ENCODE assay signal across 32 cellular contexts in the genomic region with DNA sequence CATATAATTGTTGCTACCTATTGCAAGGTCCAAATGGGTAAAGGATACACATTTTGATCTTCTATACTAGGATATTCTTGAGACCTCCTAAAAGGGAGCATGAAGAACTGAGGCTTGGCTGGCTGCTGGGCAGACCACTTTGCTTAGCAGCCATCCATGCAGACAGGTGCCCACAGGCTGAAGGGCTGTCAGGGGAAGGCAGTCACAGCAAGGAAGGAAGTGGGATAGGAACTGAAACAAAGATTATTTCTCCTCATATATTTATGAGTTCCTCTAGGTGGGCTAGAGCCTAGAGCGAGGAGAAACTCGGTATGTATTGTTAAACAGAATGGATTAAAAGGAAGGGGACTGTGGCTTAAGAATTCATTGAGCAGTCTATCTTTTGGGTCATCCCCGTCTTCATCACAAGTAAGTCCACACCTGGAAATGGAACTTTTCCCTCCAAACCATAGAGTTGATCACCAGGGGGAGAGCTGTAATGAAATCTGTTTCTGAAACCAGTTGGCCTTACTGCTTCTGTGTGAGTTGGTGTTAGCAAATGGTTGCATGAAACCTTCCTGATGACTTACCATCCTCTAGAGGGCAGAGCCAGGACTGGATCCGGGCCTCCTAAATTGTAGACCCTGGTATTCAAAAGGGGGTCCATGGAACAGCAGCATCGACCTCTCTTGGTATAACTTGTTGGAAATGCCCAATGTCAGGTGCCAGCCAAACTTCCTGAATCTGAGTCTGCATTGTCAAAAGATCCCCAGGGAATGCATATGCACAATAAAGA. TPM values are rescaled to one million over a fixed set of nuclear protein-coding genes. Genes with fewer than 3 reads are reported as not detected.
DNase-seq lines count a peak whose midpoint lies in the region; ATAC-seq lines count a peak whose summit lies in the region.
"Had no signal": no experiment of that assay in that cellular context is flagged by ENCODE, and none has a peak within 500 bp of the region (broad histone marks: within the 10 kb centered on the region; RNA-seq: fewer than 3 reads in every experiment).

No MANE protein-coding gene starts in this region.

- peaks cover 39% of the 10 kb centered on the region; the same call in 1 of the 2 replicates for H3K36me3 ChIP-seq in BLaER1
- H3K36me3 ChIP-seq in GM23248 (ENCODE audit: low read depth): no peaks in the 10 kb centered on the region
- H3K36me3 ChIP-seq: gastroesophageal sphincter, MG63, prostate gland, sigmoid colon had no signal

- H3K9me2 ChIP-seq in GM23248 (ENCODE audit: insufficient read depth): no peaks in the 10 kb centered on the region

- H3K9me3 ChIP-seq in BLaER1: peaks cover 13% of the 10 kb centered on the region
- H3K9me3 ChIP-seq in GM23248 (ENCODE audit: low read depth): no peaks in the 10 kb centered on the region
- H3K9me3 ChIP-seq: gastroesophageal sphincter, MG63, prostate gland, sigmoid colon had no signal

- H3K4me1 Mint-ChIP-seq in natural killer cell treated with Interleukin-12 subunit alpha and Interleukin-12 subunit beta and Interleukin-15 and Interleukin-18, amount 100 ng/mL, for 72 hours (ENCODE audit: low read depth in 2 of 2): no peaks in the 10 kb centered on the region
- H3K4me1 Mint-ChIP-seq: activated naive CD8-positive, alpha-beta T cell treated with anti-CD3 and anti-CD28 coated beads, Interleukin-2, amount 50 U/mL, for 24 hours; immature natural killer cell had no signal

- H4K20me1 ChIP-seq in BLaER1: peaks cover 100% of the 10 kb centered on the region
- no peaks in the 10 kb centered on the region for H4K20me1 ChIP-seq in GM23248 (ENCODE audit: insufficient read depth)

- H3K79me2 ChIP-seq in GM23248 (ENCODE audit: insufficient read depth): no peaks in the 10 kb centered on the region

- H3K4me3 Mint-ChIP-seq in natural killer cell treated with Interleukin-12 subunit alpha and Interleukin-12 subunit beta and Interleukin-15 and Interleukin-18, amount 100 ng/mL, for 72 hours: no peak overlapping the region
- H3K4me3 Mint-ChIP-seq: activated naive CD8-positive, alpha-beta T cell treated with anti-CD3 and anti-CD28 coated beads, Interleukin-2, amount 50 U/mL, for 24 hours; CD8-positive, alpha-beta T cell; immature natural killer cell had no signal

- DNase-seq in NOMO-1 treated with DMSO at 0.1 percent for 48 hours (lab: John Stamatoyannopoulos, UW; ENCODE audit: unreplicated experiment): peak; percentile 54
- peak; percentile 31 for DNase-seq in germinal center (ENCODE audit: low spot score)
- no peak for DNase-seq in GM23248
- DNase-seq in middle frontal gyrus (ENCODE audit: extremely low spot score, low spot score): no peak
- DNase-seq in activated CD4-positive, alpha-beta T cell treated with anti-CD3 and anti-CD28 coated beads for 1 hour: no peak
- DNase-seq in natural killer cell treated with Interleukin-12 subunit alpha and Interleukin-12 subunit beta and Interleukin-15 and Interleukin-18, amount 100 ng/mL, for 72 hours (ENCODE audit: low spot score): no peak
- DNase-seq: 8988T; activated CD4-positive, alpha-beta T cell treated with anti-CD3 and anti-CD28 coated beads, Interleukin-2, amount 50 U/mL, for 1 hour; activated naive CD8-positive, alpha-beta T cell treated with anti-CD3 and anti-CD28 coated beads, Interleukin-2, amount 50 U/mL, for 24 hours; activated T-cell treated with anti-CD3 and anti-CD28 coated beads, Interleukin-2, amount 50 U/mL, for 48 hours; CD8-positive, alpha-beta T cell; DMS 273 treated with DMSO at 0.1 percent for 48 hours; GOT3; hippocampal formation; immature natural killer cell; IMR-90; left colon; MG63; NCI-H1417 treated with DMSO at 0.1 percent for 48 hours; NCI-H2081; NCI-H345; nucleus accumbens; PC-3; SHP77; sigmoid colon; stimulated activated CD4-positive, alpha-beta T cell treated with anti-CD3 and anti-CD28 coated beads, Interleukin-4, amount 100 ng/mL, for 4 hours; stimulated activated naive CD4-positive, alpha-beta T cell had no signal

- H3K27me3 ChIP-seq in BLaER1: no peaks in the 10 kb centered on the region
- H3K27me3 ChIP-seq in GM23248 (replicated peaks; ENCODE audit: insufficient read depth): no peaks in the 10 kb centered on the region
- H3K27me3 ChIP-seq: gastroesophageal sphincter, MG63, sigmoid colon had no signal

- peak overlapping the region; percentile 1; the same call in 1 of the 2 replicates for H3K9ac ChIP-seq in BLaER1
- no peak overlapping the region for H3K9ac ChIP-seq in GM23248

- H3K4me1 ChIP-seq in BLaER1 (peaks cover 94% of the 10 kb centered on the region), GM23248 (ENCODE audit: insufficient read depth) (no peaks in the 10 kb centered on the region)
- H3K4me1 ChIP-seq: gastroesophageal sphincter, prostate gland, sigmoid colon had no signal

- H2AFZ ChIP-seq in GM23248: no peak overlapping the region

- peak; percentile 48 for ATAC-seq in GM21423 (IDR thresholded peaks at IDR 0.05; ENCODE audit: unreplicated experiment)
- no peak for ATAC-seq in natural killer cell treated with Interleukin-12 subunit alpha and Interleukin-12 subunit beta and Interleukin-15 and Interleukin-18, amount 100 ng/mL, for 72 hours
- ATAC-seq: activated naive CD8-positive, alpha-beta T cell treated with anti-CD3 and anti-CD28 coated beads, Interleukin-2, amount 50 U/mL, for 24 hours; CD8-positive, alpha-beta T cell; gastroesophageal sphincter; left colon; PC-3 had no signal

- H3K27ac ChIP-seq in BLaER1: peak overlapping the region; percentile 33; the same call in 1 of the 2 replicates
- H3K27ac ChIP-seq in GM23248: no peak overlapping the region
- H3K27ac ChIP-seq: gastroesophageal sphincter, prostate gland, sigmoid colon, VCaP had no signal

- H3K27me3 Mint-ChIP-seq in natural killer cell treated with Interleukin-12 subunit alpha and Interleukin-12 subunit beta and Interleukin-15 and Interleukin-18, amount 100 ng/mL, for 72 hours: peaks cover 0 to 5% of the 10 kb centered on the region in 2 donors
- H3K27me3 Mint-ChIP-seq: activated naive CD8-positive, alpha-beta T cell treated with anti-CD3 and anti-CD28 coated beads, Interleukin-2, amount 50 U/mL, for 24 hours had no signal

- no peaks in the 10 kb centered on the region for H3K36me3 Mint-ChIP-seq in natural killer cell treated with Interleukin-12 subunit alpha and Interleukin-12 subunit beta and Interleukin-15 and Interleukin-18, amount 100 ng/mL, for 72 hours
- H3K36me3 Mint-ChIP-seq: CD8-positive, alpha-beta T cell; immature natural killer cell had no signal

- H3K9me3 Mint-ChIP-seq in natural killer cell treated with Interleukin-12 subunit alpha and Interleukin-12 subunit beta and Interleukin-15 and Interleukin-18, amount 100 ng/mL, for 72 hours: no peaks in the 10 kb centered on the region
- H3K9me3 Mint-ChIP-seq: activated naive CD8-positive, alpha-beta T cell treated with anti-CD3 and anti-CD28 coated beads, Interleukin-2, amount 50 U/mL, for 24 hours; CD8-positive, alpha-beta T cell; immature natural killer cell had no signal

- H3K4me2 ChIP-seq in BLaER1 (peak overlapping the region; percentile 67), GM23248 (ENCODE audit: unreplicated experiment) (no peak overlapping the region)

- H3K27ac Mint-ChIP-seq in natural killer cell treated with Interleukin-12 subunit alpha and Interleukin-12 subunit beta and Interleukin-15 and Interleukin-18, amount 100 ng/mL, for 72 hours: no peak overlapping the region
- H3K27ac Mint-ChIP-seq: activated naive CD8-positive, alpha-beta T cell treated with anti-CD3 and anti-CD28 coated beads, Interleukin-2, amount 50 U/mL, for 24 hours; CD8-positive, alpha-beta T cell; immature natural killer cell had no signal

- H3K4me3 ChIP-seq in BLaER1: 0 out of 2 replicates have a peak overlapping the region, but pooled peaks have one; percentile 25
- no peak overlapping the region for H3K4me3 ChIP-seq in GM23248
- H3K4me3 ChIP-seq: gastroesophageal sphincter, MG63, prostate gland, sigmoid colon had no signal

- in situ Hi-C loops in GM23248 (cut with MboI): no loop called here

- WGBS in GM23248 (ENCODE audit: low coverage in 1 of 2, low lambda C conversion rate in 2 of 2, missing lambda C conversion rate in 2 of 2), 2 experiments: 90 to 92% methylated on average over 4 to 5 of the region's 5 CpGs

- H3F3A ChIP-seq in GM23248 (ENCODE audit: insufficient read depth): no peaks in the 10 kb centered on the region

RNA-seq across cellular contexts. Expression of a gene that starts 42.3 kb away (rescaled TPM):
- total RNA-seq in GM23248 (2014; rRNA removed; shearing (Covaris generic)): 0.54 and 1.1 TPM in 2 replicates
- polyA plus RNA-seq in GM23248 (2016; fragmentation: Nextera tagmentation; extraction: Ambion mirVana): 0.06 and 0.31 TPM in 2 replicates
- 1 to 10 TPM; 1.5 to 5.1 TPM for total RNA-seq in natural killer cell treated with Interleukin-12 subunit alpha and Interleukin-12 subunit beta and Interleukin-15 and Interleukin-18, amount 100 ng/mL, for 72 hours
- total RNA-seq: PC-3 had no signal
- polyA plus RNA-seq: immature natural killer cell had no signal

Comparison
In these comparisons a context has a peak if more than half of its experiments do, and no peak if none do; other contexts are left out.
1. DNase-seq: peak in NOMO-1 treated with DMSO at 0.1 percent for 48 hours (single experiment) and germinal center (single experiment); none in GM23248 (single experiment), middle frontal gyrus (single experiment), activated CD4-positive, alpha-beta T cell treated with anti-CD3 and anti-CD28 coated beads for 1 hour (single experiment) and natural killer cell treated with Interleukin-12 subunit alpha and Interleukin-12 subunit beta and Interleukin-15 and Interleukin-18, amount 100 ng/mL, for 72 hours (single experiment).